12 cellular contexts compared by ENCODE assay signal in genomic region chrX:74423289-74423985, GRCh38. TPM values are rescaled to one million over a fixed set of nuclear protein-coding genes. Genes with fewer than 3 reads are reported as not detected.
A peak's percentile ranks its signal among the peaks of the same experiment; 100 is the strongest.
DNase-seq lines count a peak whose midpoint lies in the region; ATAC-seq and TF ChIP-seq lines count a peak whose summit lies in the region.
"Had no signal": no experiment of that assay in that cellular context is flagged by ENCODE, and none has a peak within 500 bp of the region (broad histone marks: within the 10 kb centered on the region; RNA-seq: fewer than 3 reads in every experiment).

No MANE protein-coding gene starts in this region.

- H3K79me1 ChIP-seq in neuronal stem cell (ENCODE audit: low read depth, low read length), result no peaks in the 10 kb centered on the region

- no peak overlapping the region for H3K4ac ChIP-seq in neuronal stem cell (ENCODE audit: low read length)

- no peak overlapping the region for H3K23ac ChIP-seq in neuronal stem cell (ENCODE audit: low read depth, low read length, poor library complexity)

- H3K79me2 ChIP-seq in Loucy (ENCODE audit: insufficient read depth, low read length), result no peaks in the 10 kb centered on the region
- H3K79me2 ChIP-seq in MM.1S (ENCODE audit: low read length), result no peaks in the 10 kb centered on the region

- H3K9me2 ChIP-seq in Loucy (replicated peaks; ENCODE audit: low read depth, low read length) (no peaks in the 10 kb centered on the region), MM.1S (replicated peaks; ENCODE audit: insufficient read depth, low read length) (no peaks in the 10 kb centered on the region)

- H3K14ac ChIP-seq in neuronal stem cell (ENCODE audit: low read length), result no peak overlapping the region

- H2BK15ac ChIP-seq in neuronal stem cell (ENCODE audit: low read length), result no peak overlapping the region

- H3K4me2 ChIP-seq in Loucy (ENCODE audit: low read depth, low read length, poor library complexity, severe bottlenecking) (peak overlapping the region; percentile 34), neuronal stem cell (ENCODE audit: insufficient read depth, low read length, poor library complexity, severe bottlenecking) (peak overlapping the region; percentile 52), MM.1S (ENCODE audit: low read depth, low read length) (no peak overlapping the region)

- ATAC-seq in HG03354 (IDR thresholded peaks at IDR 0.05; ENCODE audit: poor library complexity, severe bottlenecking, unreplicated experiment) (no peak), GM19023 (IDR thresholded peaks at IDR 0.05; ENCODE audit: unreplicated experiment) (no peak)

- DNase-seq in AG04449 (ENCODE audit: low read depth, low spot score) (no peak), fibroblast of the aortic adventitia (ENCODE audit: low read depth) (no peak), neuronal stem cell (ENCODE audit: low spot score) (peak; percentile 0), MM.1S (no peak)
- DNase-seq in activated T-cell treated with anti-CD3 and anti-CD28 coated beads, Interleukin-2, amount 50 U/mL, for 48 hours, result no peak
- DNase-seq: CD4-positive, alpha-beta memory T cell; NCI-H774; stimulated activated naive B cell treated with anti-CD40 and anti-IgM and Interleukin-4, amounts not matched to agents 10 μg/mL and 1 μg/mL and 100 μg/mL, for 72 hours; T-helper 17 cell had no signal

- H3K4me1 ChIP-seq in Loucy (ENCODE audit: insufficient read depth, low read length, poor library complexity, severe bottlenecking) (no peaks in the 10 kb centered on the region), neuronal stem cell (ENCODE audit: control insufficient read depth in 2 of 2, insufficient read depth in 1 of 2, low read depth in 1 of 2, low read length in 2 of 2) (peaks cover 9 to 11% of the 10 kb centered on the region in 2 donors), MM.1S (ENCODE audit: low read length) (no peaks in the 10 kb centered on the region)

- no peak overlapping the region for H4K8ac ChIP-seq in neuronal stem cell (ENCODE audit: low read depth, low read length)

- H3K9me3 ChIP-seq in Loucy (ENCODE audit: insufficient read depth, low read depth, low read length) (no peaks in the 10 kb centered on the region), neuronal stem cell (replicated peaks in 1 of 2; ENCODE audit: control insufficient read depth in 2 of 2, insufficient read depth in 1 of 2, low read depth in 1 of 2, low read length in 2 of 2) (no peaks in the 10 kb centered on the region), MM.1S (replicated peaks; ENCODE audit: insufficient read depth, low read length) (no peaks in the 10 kb centered on the region)

- no peak overlapping the region for H4K91ac ChIP-seq in neuronal stem cell (ENCODE audit: low read depth, low read length, poor library complexity)

- H3F3A ChIP-seq in Loucy (ENCODE audit: low read depth) (no peaks in the 10 kb centered on the region), MM.1S (ENCODE audit: insufficient read depth, low read length) (no peaks in the 10 kb centered on the region)

- no peak overlapping the region for H2BK12ac ChIP-seq in neuronal stem cell (ENCODE audit: low read length)

- no peak overlapping the region for H3K18ac ChIP-seq in neuronal stem cell (ENCODE audit: low read length)

- H2BK120ac ChIP-seq in neuronal stem cell (ENCODE audit: low read depth, low read length), result no peak overlapping the region

- peak overlapping the region; percentile 63 for H3K4me3 ChIP-seq in AG04449 (ENCODE audit: low read depth, low read length)
- H3K4me3 ChIP-seq in Loucy (ENCODE audit: low read length, poor library complexity, severe bottlenecking), result no peak overlapping the region
- peak overlapping the region; percentile 72 for H3K4me3 ChIP-seq in fibroblast of the aortic adventitia (ENCODE audit: low read depth, low read length)
- peak overlapping the region in 1 of 2 donors; percentile 71 for H3K4me3 ChIP-seq in neuronal stem cell (ENCODE audit: low read length in 2 of 2)
- no peak overlapping the region for H3K4me3 ChIP-seq in MM.1S (ENCODE audit: low read length)

- H2AK5ac ChIP-seq in neuronal stem cell (ENCODE audit: low read depth, low read length), result no peak overlapping the region

- H3K27me3 ChIP-seq in Loucy (ENCODE audit: insufficient read depth, low read length, poor library complexity, severe bottlenecking) (no peaks in the 10 kb centered on the region), neuronal stem cell (ENCODE audit: control insufficient read depth in 3 of 3, insufficient read depth in 3 of 3, low read depth in 1 of 3, low read length in 3 of 3) (no peaks in the 10 kb centered on the region), MM.1S (replicated peaks; ENCODE audit: insufficient read depth, low read length) (no peaks in the 10 kb centered on the region)

- CTCF ChIA-PET in AG04449 (lab: Yijun Ruan, JAX), result interaction anchor here (0.6 to 2.1 kb wide), 5 partner anchors 13 to 40 kb away, joined by 3 to 9 read pairs (median 4); no protein-coding TSS in a partner anchor

- H2BK5ac ChIP-seq in neuronal stem cell (ENCODE audit: low read length), result no peak overlapping the region

- POLR2A ChIA-PET in AG04449 (lab: Yijun Ruan, JAX), result no interaction called here

- H2AFZ ChIP-seq in Loucy (ENCODE audit: low read length) (no peak overlapping the region), neuronal stem cell (ENCODE audit: low read length) (peak overlapping the region; percentile 81), MM.1S (ENCODE audit: low read length) (no peak overlapping the region)

- H3K36me3 ChIP-seq in Loucy (ENCODE audit: insufficient read depth, low read length) (no peaks in the 10 kb centered on the region), neuronal stem cell (replicated peaks in 1 of 2; ENCODE audit: control insufficient read depth in 2 of 2, insufficient read depth in 2 of 2, low read length in 2 of 2) (peaks cover 0 to 3% of the 10 kb centered on the region in 2 donors), MM.1S (replicated peaks; ENCODE audit: insufficient read depth, low read length) (no peaks in the 10 kb centered on the region)

- TF ChIP-seq CTCF in AG04449 (IDR thresholded peaks at IDR 0.05; ENCODE audit: insufficient read depth, low read length, missing control alignments) (no peak), Loucy (conservative IDR thresholded peaks at IDR 0.05; ENCODE audit: low read length) (no peak), fibroblast of the aortic adventitia (IDR thresholded peaks at IDR 0.05; ENCODE audit: insufficient read depth, low read length) (no peak), MM.1S (IDR thresholded peaks at IDR 0.05; ENCODE audit: low read length) (no peak)

- no peak overlapping the region for H3K9ac ChIP-seq in Loucy (ENCODE audit: low read depth, low read length, poor library complexity, severe bottlenecking)
- no peak overlapping the region for H3K9ac ChIP-seq in neuronal stem cell (ENCODE audit: low read depth, low read length, poor library complexity)
- H3K9ac ChIP-seq in MM.1S (ENCODE audit: low read length), result no peak overlapping the region

- WGBS in neuronal stem cell (ENCODE audit: extremely low coverage in 2 of 2, insufficient read length in 2 of 2, insufficient replicate concordance in 1 of 2), 2 donors, result no CpG with 5 or more reads among the region's 6 CpGs

- H4K20me1 ChIP-seq in Loucy (ENCODE audit: insufficient read depth, low read length, poor library complexity, severe bottlenecking) (no peaks in the 10 kb centered on the region), MM.1S (ENCODE audit: insufficient read depth, low read length) (no peaks in the 10 kb centered on the region)

- no peak overlapping the region for H3K27ac ChIP-seq in neuronal stem cell (replicated peaks; ENCODE audit: low read length)
- no peak overlapping the region for H3K27ac ChIP-seq in MM.1S (ENCODE audit: low read length)

RNA-seq across cellular contexts. Expression of gene SLC16A2, which starts 2.1 kb away (rescaled TPM):
- total RNA-seq in fibroblast of the aortic adventitia (ENCODE audit: low replicate concordance), result 5.9 and 28.5 TPM in 2 replicates
- polyA plus RNA-seq in neuronal stem cell (2013, experiment 1 of 2), result 19.8 TPM
- 20.0 TPM for polyA plus RNA-seq in neuronal stem cell (2013, experiment 2 of 2)

Comparison
In these comparisons a context has a peak if more than half of its experiments do, and no peak if none do; other contexts are left out.
1. H3K4me3 ChIP-seq: peak in AG04449 (single experiment) and fibroblast of the aortic adventitia (single experiment); none in Loucy (single experiment) and MM.1S (single experiment).